Comparison of ENCODE assay signal across 8 cellular contexts in genomic region chr1:47179023-47179987, GRCh38. TPM values are rescaled to one million over a fixed set of nuclear protein-coding genes. Genes with fewer than 3 reads are reported as not detected.
DNase-seq lines count a peak whose midpoint lies in the region; ATAC-seq and FAIRE-seq lines count a peak whose summit lies in the region.

No MANE protein-coding gene starts in this region.

- no peak overlapping the region for H3K27ac ChIP-seq in mesodermal cell (ENCODE audit: low read depth, low read length, severe bottlenecking)

- peak; percentile 84 for DNase-seq in D341Med (ENCODE audit: low spot score)
- DNase-seq in HTR-8/SVneo (ENCODE audit: insufficient read length, low spot score), result peak; percentile 89
- peak; percentile 91 for DNase-seq in NOMO-1 treated with DMSO at 0.1 percent for 48 hours (lab: John Stamatoyannopoulos, UW; ENCODE audit: unreplicated experiment)
- DNase-seq in activated CD8-positive, alpha-beta memory T cell treated with anti-CD3 and anti-CD28 coated beads for 48 hours (ENCODE audit: low read depth in 2 of 3, low spot score in 2 of 3), result peak; percentile 52 to 65 (median 52)
- peak; percentile 33 to 34 for DNase-seq in stimulated activated CD8-positive, alpha-beta memory T cell treated with anti-CD3 and anti-CD28 coated beads, Interleukin-15, amount 100 ng/mL, for 4 hours (ENCODE audit: low read depth in 2 of 2)

- H3K9me3 ChIP-seq in mesodermal cell (ENCODE audit: control insufficient read depth, low read length), result no peaks in the 10 kb centered on the region

- H3K4me1 ChIP-seq in mesodermal cell (ENCODE audit: control insufficient read depth, insufficient read depth, low read length, poor library complexity, severe bottlenecking), result peaks cover 7% of the 10 kb centered on the region

- peak; percentile 83 for ATAC-seq in GM21390 (IDR thresholded peaks at IDR 0.05; ENCODE audit: unreplicated experiment)

- peak overlapping the region; percentile 19 for H3K4me3 ChIP-seq in mesodermal cell (ENCODE audit: extremely low read depth, insufficient read depth, low read length, poor library complexity, severe bottlenecking)

- 12 to 15% methylated on average over 25 to 27 of the region's 30 CpGs for WGBS in mesodermal cell (ENCODE audit: insufficient coverage in 2 of 2), 2 experiments

- no peaks in the 10 kb centered on the region for H3K36me3 ChIP-seq in mesodermal cell (ENCODE audit: control insufficient read depth, insufficient read depth, low read length)

- FAIRE-seq in HTR-8/SVneo (lab: Jason Lieb, UNC) (peak; percentile 63), endometrium (lab: Jason Lieb, UNC) (peak; percentile 43)

RNA-seq across cellular contexts. Expression of gene PDZK1IP1, which starts 10.5 kb away (rescaled TPM):
- polyA plus RNA-seq in mesodermal cell (2013, experiment 1 of 2), result not detected
- not detected for polyA plus RNA-seq in mesodermal cell (2013, experiment 2 of 2)

RNA-seq across cellular contexts. Expression of gene CYP4A22, which starts 42.1 kb away (rescaled TPM):
- not detected for polyA plus RNA-seq in mesodermal cell (2013, experiment 1 of 2)
- not detected for polyA plus RNA-seq in mesodermal cell (2013, experiment 2 of 2)

RNA-seq across cellular contexts. Expression of gene TAL1, which starts 52.7 kb away (rescaled TPM):
- 10.4 TPM for polyA plus RNA-seq in mesodermal cell (2013, experiment 1 of 2)
- 6.3 TPM for polyA plus RNA-seq in mesodermal cell (2013, experiment 2 of 2)

Comparison
In these comparisons a context has a peak if more than half of its experiments do, and no peak if none do; other contexts are left out.
1. DNase-seq: peak in every context shown above with its lines; median percentile 91 in NOMO-1 treated with DMSO at 0.1 percent for 48 hours; 89 in HTR-8/SVneo; 84 in D341Med; 52 in activated CD8-positive, alpha-beta memory T cell treated with anti-CD3 and anti-CD28 coated beads for 48 hours; 34 in stimulated activated CD8-positive, alpha-beta memory T cell treated with anti-CD3 and anti-CD28 coated beads, Interleukin-15, amount 100 ng/mL, for 4 hours.